ENCODE assay signal across 24 cellular contexts in genomic region chrX:146186540-146186939, GRCh38.
"Had no signal": no experiment of that assay in that cellular context is flagged by ENCODE, and none has a peak within 500 bp of the region (broad histone marks: within the 10 kb centered on the region; RNA-seq: fewer than 3 reads in every experiment).

No MANE protein-coding gene starts in this region.

- H3K36me3 Mint-ChIP-seq: memory B cell; mesothelial cell of epicardium; naive B cell; natural killer cell treated with Interleukin-12 subunit alpha and Interleukin-12 subunit beta and Interleukin-15 and Interleukin-18, amount 100 ng/mL, for 72 hours; stimulated activated effector memory CD8-positive, alpha-beta T cell treated with anti-CD3 and anti-CD28 coated beads, Interleukin-12 subunit alpha, Interleukin-12 subunit beta, amount 100 ng/mL, for 72 hours had no signal

- DNase-seq: dorsolateral prefrontal cortex; effector CD4-positive, alpha-beta T cell; foreskin fibroblast; head of caudate nucleus; left ventricle myocardium superior; lower lobe of right lung; mucosa of descending colon; naive B cell; stimulated activated CD4-positive, alpha-beta T cell treated with anti-CD3 and anti-CD28 coated beads, Interleukin-12 subunit alpha, Interleukin-12 subunit beta, amount 100 ng/mL, for 4 hours; stimulated activated CD4-positive, alpha-beta T cell treated with anti-CD3 and anti-CD28 coated beads, Interleukin-2, amount 100 ng/mL, for 24 hours; stimulated activated CD4-positive, alpha-beta T cell treated with anti-CD3 and anti-CD28 coated beads, Interleukin-4, amount 100 ng/mL, for 24 hours; stimulated activated naive CD4-positive, alpha-beta T cell treated with Interleukin-2 at 50 U/mL for 16 hours; stomach; thyroid gland; trophoblast cell had no signal

- H3K27ac Mint-ChIP-seq: memory B cell; mesothelial cell of epicardium; naive B cell; natural killer cell treated with Interleukin-12 subunit alpha and Interleukin-12 subunit beta and Interleukin-15 and Interleukin-18, amount 100 ng/mL, for 72 hours; progenitor cell of endocrine pancreas; stimulated activated effector memory CD8-positive, alpha-beta T cell treated with anti-CD3 and anti-CD28 coated beads, Interleukin-12 subunit alpha, Interleukin-12 subunit beta, amount 100 ng/mL, for 72 hours had no signal

- ATAC-seq: esophagus mucosa; gastrocnemius medialis; left ventricle myocardium superior; lower lobe of right lung; mucosa of descending colon; natural killer cell treated with Interleukin-12 subunit alpha and Interleukin-12 subunit beta and Interleukin-15 and Interleukin-18, amount 100 ng/mL, for 72 hours; sciatic nerve; stimulated activated effector memory CD8-positive, alpha-beta T cell treated with anti-CD3 and anti-CD28 coated beads, Interleukin-12 subunit alpha, Interleukin-12 subunit beta, amount 100 ng/mL, for 72 hours had no signal

- H3K4me1 Mint-ChIP-seq: memory B cell; mesothelial cell of epicardium; naive B cell; neural crest cell; stimulated activated effector memory CD8-positive, alpha-beta T cell treated with anti-CD3 and anti-CD28 coated beads, Interleukin-12 subunit alpha, Interleukin-12 subunit beta, amount 100 ng/mL, for 72 hours had no signal

- H3K9me3 Mint-ChIP-seq: natural killer cell treated with Interleukin-12 subunit alpha and Interleukin-12 subunit beta and Interleukin-15 and Interleukin-18, amount 100 ng/mL, for 72 hours had no signal

- H3K4me3 Mint-ChIP-seq: memory B cell; mesothelial cell of epicardium; naive B cell; natural killer cell treated with Interleukin-12 subunit alpha and Interleukin-12 subunit beta and Interleukin-15 and Interleukin-18, amount 100 ng/mL, for 72 hours; neural crest cell; stimulated activated effector memory CD8-positive, alpha-beta T cell treated with anti-CD3 and anti-CD28 coated beads, Interleukin-12 subunit alpha, Interleukin-12 subunit beta, amount 100 ng/mL, for 72 hours had no signal

- H3K27me3 Mint-ChIP-seq: memory B cell; naive B cell; natural killer cell treated with Interleukin-12 subunit alpha and Interleukin-12 subunit beta and Interleukin-15 and Interleukin-18, amount 100 ng/mL, for 72 hours; progenitor cell of endocrine pancreas had no signal
